ENCODE assay signal across 16 cellular contexts in genomic region chr9:129523953-129524847, GRCh38.
DNase-seq lines count a peak whose midpoint lies in the region; ATAC-seq, FAIRE-seq and TF ChIP-seq lines count a peak whose summit lies in the region.
"Had no signal": no experiment of that assay in that cellular context is flagged by ENCODE, and none has a peak within 500 bp of the region (broad histone marks: within the 10 kb centered on the region; RNA-seq: fewer than 3 reads in every experiment).

No MANE protein-coding gene starts in this region.

- H3K4me1 ChIP-seq in HepG2 (ENCODE audit: insufficient read depth, low read length): peaks cover 18% of the 10 kb centered on the region
- H3K4me1 ChIP-seq in right lobe of liver: no peaks in the 10 kb centered on the region
- peaks cover 9 to 11% of the 10 kb centered on the region in 2 experiments; a peak in 4 of 5 replicates for H3K4me1 ChIP-seq in K562 (replicated peaks in 1 of 2; ENCODE audit: control insufficient read depth in 2 of 2, insufficient read depth in 2 of 2, low read length in 2 of 2)
- peaks cover 0 to 7% of the 10 kb centered on the region in 2 donors for H3K4me1 ChIP-seq in left lung

- peaks cover 9% of the 10 kb centered on the region for H3K27me3 Mint-ChIP-seq in nephron progenitor cell (ENCODE audit: low read depth, poor library complexity)
- peaks cover 12% of the 10 kb centered on the region for H3K27me3 Mint-ChIP-seq in activated T-cell treated with anti-CD3 and anti-CD28 coated beads, Interleukin-2, amount 50 U/mL, for 24 hours

- H3K9me3 ChIP-seq in HepG2 (ENCODE audit: low read length) (no peaks in the 10 kb centered on the region), right lobe of liver (no peaks in the 10 kb centered on the region), K562 (replicated peaks; ENCODE audit: control insufficient read depth, insufficient read depth, low read depth, low read length) (no peaks in the 10 kb centered on the region), left lung (no peaks in the 10 kb centered on the region)

- H3K36me3 ChIP-seq in HepG2 (replicated peaks in 1 of 2; ENCODE audit: control insufficient read depth in 1 of 2, insufficient read depth in 2 of 2, low read length in 2 of 2) (no peaks in the 10 kb centered on the region), right lobe of liver (no peaks in the 10 kb centered on the region), K562 (ENCODE audit: control insufficient read depth, insufficient read depth, low read length) (no peaks in the 10 kb centered on the region), left lung (no peaks in the 10 kb centered on the region)

- H3K4me3 ChIP-seq in HepG2 (replicated peaks in 1 of 3; ENCODE audit: insufficient read depth in 1 of 3, low read depth in 2 of 3, low read length in 3 of 3) (no peak overlapping the region), right lobe of liver (no peak overlapping the region), K562 (no peak overlapping the region), left lung (no peak overlapping the region)

- 43% methylated on average over 10 of the region's 11 CpGs for WGBS in HepG2 (ENCODE audit: low lambda C conversion rate)
- WGBS in right lobe of liver (ENCODE audit: insufficient coverage, low coverage, low lambda C conversion rate, missing lambda C conversion rate): 86% methylated on average over 6 of the region's 11 CpGs
- WGBS in K562 (ENCODE audit: insufficient coverage, low coverage, missing lambda C conversion rate): 14% methylated on average over 10 of the region's 11 CpGs

- no peak for TF ChIP-seq POLR2A in HepG2 (IDR thresholded peaks at IDR 0.05; ENCODE audit: insufficient read depth in 1 of 2, low read depth in 2 of 2, low read length in 2 of 2)
- TF ChIP-seq POLR2A in right lobe of liver (IDR thresholded peaks at IDR 0.05): no peak
- no peak for TF ChIP-seq POLR2A in K562 (conservative IDR thresholded peaks at IDR 0.05)
- TF ChIP-seq POLR2A in GM12892 (IDR thresholded peaks at IDR 0.05; ENCODE audit: low read depth, low read length): no peak

- DNase-seq in HepG2 (ENCODE audit: low spot score): no peak
- no peak for DNase-seq in right lobe of liver
- DNase-seq in K562 (ENCODE audit: extremely low read depth in 1 of 4, low spot score in 3 of 4): peak; percentile 58 to 68 (median 62)
- no peak for DNase-seq in nephron progenitor cell
- no peak for DNase-seq in GM12892 (ENCODE audit: insufficient read length)
- no peak for DNase-seq in stimulated activated CD4-positive, alpha-beta T cell treated with anti-CD3 and anti-CD28 coated beads, Interleukin-15, amount 100 ng/mL, for 24 hours
- no peak for DNase-seq in activated T-cell treated with anti-CD3 and anti-CD28 coated beads, Interleukin-2, amount 50 U/mL, for 24 hours
- DNase-seq in left lung: no peak
- DNase-seq: 8988T; C1 segment of cervical spinal cord; COR-L47; NCI-H187 treated with DMSO at 0.1 percent for 48 hours; NCI-H446 treated with DMSO at 0.1 percent for 48 hours; NK-92 treated with Interleukin-12 subunit alpha and Interleukin-12 subunit beta, amount 100 ng/mL, for 24 hours; SIG-M5 had no signal

- no peak for FAIRE-seq in HepG2 (lab: Jason Lieb, UNC)
- FAIRE-seq in K562 (lab: Jason Lieb, UNC): peak; percentile 79
- no peak for FAIRE-seq in GM12892 (lab: Jason Lieb, UNC)

- H3K27ac ChIP-seq in HepG2 (ENCODE audit: extremely low read length, insufficient read depth, low read length) (no peak overlapping the region), right lobe of liver (no peak overlapping the region), K562 (ENCODE audit: extremely low read depth, low read depth, low read length) (no peak overlapping the region), left lung (peak overlapping the region in 1 of 2 donors; percentile 39)

- H3K4me1 Mint-ChIP-seq in nephron progenitor cell: peaks cover 47% of the 10 kb centered on the region
- H3K4me1 Mint-ChIP-seq in activated T-cell treated with anti-CD3 and anti-CD28 coated beads, Interleukin-2, amount 50 U/mL, for 24 hours (ENCODE audit: low read depth): no peaks in the 10 kb centered on the region

- BruUV-seq in HepG2 (replicated peaks; lab: Mats Ljungman, UMichigan): no TSS peak
- no TSS peak for BruUV-seq in K562 (replicated peaks; lab: Mats Ljungman, UMichigan)

- no peak for TF ChIP-seq RAD21 in HepG2 (CRISPR knock-in tag; IDR thresholded peaks at IDR 0.05)
- TF ChIP-seq RAD21 in K562 (CRISPR knock-in tag; conservative IDR thresholded peaks at IDR 0.05 in 1 of 2, IDR thresholded peaks at IDR 0.05 in 1 of 2): no peak

- ATAC-seq in HepG2: no peak
- ATAC-seq in right lobe of liver: no peak
- ATAC-seq in K562: peak; percentile 93
- ATAC-seq in left lung: no peak
- ATAC-seq: HCT116 had no signal

- POLR2A ChIA-PET in HepG2 (lab: Yijun Ruan, JAX): interaction anchor here (1.5 kb wide), 1 partner anchor 28 kb away, joined by 5 read pairs; no protein-coding TSS in a partner anchor
- POLR2A ChIA-PET in K562 (lab: Yijun Ruan, JAX): interaction anchor here (0.6 to 1.5 kb wide), 9 partner anchors 9 to 341 kb away, joined by 3 to 5 read pairs (median 3); no protein-coding TSS in a partner anchor

- no peak for TF ChIP-seq EP300 in HepG2 (IDR thresholded peaks at IDR 0.05; ENCODE audit: low read depth in 2 of 2, low read length in 2 of 2)
- no peak for TF ChIP-seq EP300 in HepG2 (CRISPR knock-in tag; IDR thresholded peaks at IDR 0.05; ENCODE audit: borderline replicate concordance)
- no peak for TF ChIP-seq EP300 in K562 (IDR thresholded peaks at IDR 0.05; ENCODE audit: low read length)

- H3K4me2 ChIP-seq in HepG2 (ENCODE audit: low read depth, low read length) (peak overlapping the region; percentile 51; the same call in 1 of the 2 replicates), K562 (ENCODE audit: insufficient read depth, low read length) (peak overlapping the region; percentile 74)

- H2AFZ ChIP-seq in HepG2 (ENCODE audit: low read length) (no peak overlapping the region), K562 (ENCODE audit: low read depth, low read length) (peak overlapping the region; percentile 87)

- H4K20me1 ChIP-seq in HepG2 (ENCODE audit: insufficient read depth, low read length) (no peaks in the 10 kb centered on the region), K562 (replicated peaks; ENCODE audit: control insufficient read depth, insufficient read depth, low read length) (no peaks in the 10 kb centered on the region)

- H3K79me2 ChIP-seq in HepG2 (ENCODE audit: insufficient read depth, low read length) (no peaks in the 10 kb centered on the region), K562 (ENCODE audit: control insufficient read depth, insufficient read depth, low read length) (no peaks in the 10 kb centered on the region)

- CTCF ChIA-PET in HepG2 (lab: Yijun Ruan, JAX; ENCODE audit: low intra/inter-chr PET ratio, low total read pairs): no interaction called here
- CTCF ChIA-PET in K562 (lab: Yijun Ruan, JAX; ENCODE audit: low intra/inter-chr PET ratio): no interaction called here

- peaks cover 37% of the 10 kb centered on the region for H3K9me3 Mint-ChIP-seq in nephron progenitor cell
- H3K9me3 Mint-ChIP-seq in activated T-cell treated with anti-CD3 and anti-CD28 coated beads, Interleukin-2, amount 50 U/mL, for 24 hours: peaks cover 4% of the 10 kb centered on the region

- H3K4me3 Mint-ChIP-seq in nephron progenitor cell: peak overlapping the region; percentile 66
- H3K4me3 Mint-ChIP-seq in activated T-cell treated with anti-CD3 and anti-CD28 coated beads, Interleukin-2, amount 50 U/mL, for 24 hours: no peak overlapping the region

- H3K36me3 Mint-ChIP-seq in nephron progenitor cell (ENCODE audit: low read depth): peaks cover 32% of the 10 kb centered on the region
- no peaks in the 10 kb centered on the region for H3K36me3 Mint-ChIP-seq in activated T-cell treated with anti-CD3 and anti-CD28 coated beads, Interleukin-2, amount 50 U/mL, for 24 hours (ENCODE audit: low read depth)

- H3K27ac Mint-ChIP-seq in nephron progenitor cell: peak overlapping the region; percentile 46
- H3K27ac Mint-ChIP-seq in activated T-cell treated with anti-CD3 and anti-CD28 coated beads, Interleukin-2, amount 50 U/mL, for 24 hours: no peak overlapping the region

- no peaks in the 10 kb centered on the region for H3K9me1 ChIP-seq in K562 (ENCODE audit: control insufficient read depth, insufficient read depth, low read length)

- intact Hi-C loops in HepG2 (cut with micrococcal nuclease; ENCODE audit: unreplicated experiment): no loop called here
- intact Hi-C loops in right lobe of liver (cut with DNase I): no loop called here
- intact Hi-C loops in K562 (cut with micrococcal nuclease): no loop called here
- intact Hi-C loops in left lung (cut with DNase I): no loop called here

- TF ChIP-seq CTCF in HepG2 (CRISPR knock-in tag; IDR thresholded peaks at IDR 0.05) (no peak), right lobe of liver (IDR thresholded peaks at IDR 0.05) (no peak), K562 (IDR thresholded peaks at IDR 0.05 in 2 of 3, conservative IDR thresholded peaks at IDR 0.05 in 1 of 3; ENCODE audit: insufficient read depth in 2 of 3, low read depth in 1 of 3, low read length in 3 of 3) (no peak), nephron progenitor cell (IDR thresholded peaks at IDR 0.05) (no peak), left lung (IDR thresholded peaks at IDR 0.05) (no peak)

- H3K9ac ChIP-seq in HepG2 (ENCODE audit: insufficient read depth, low read depth, low read length) (no peak overlapping the region), K562 (ENCODE audit: insufficient read depth in 1 of 2, low read depth in 2 of 2, low read length in 2 of 2) (peak overlapping the region in 1 of 2 experiments; percentile 46; a peak in 2 of 4 replicates)

- H3K27me3 ChIP-seq in HepG2 (ENCODE audit: control insufficient read depth in 1 of 2, insufficient read depth in 2 of 2, low read length in 2 of 2) (peaks cover 2 to 22% of the 10 kb centered on the region in 2 experiments; a peak in 2 of 5 replicates), right lobe of liver (no peaks in the 10 kb centered on the region), K562 (ENCODE audit: control insufficient read depth in 2 of 2, insufficient read depth in 2 of 2, low read length in 2 of 2) (no peaks in the 10 kb centered on the region; a peak in 1 of 5 replicates), left lung (no peaks in the 10 kb centered on the region)

- in situ Hi-C loops in HepG2 (cut with HindIII; ENCODE audit: extremely low pct_ligation_motif_present, low pct_unique_long_range_greater_than_20kb): no loop called here
- in situ Hi-C loops in K562 (cut with MboI): no loop called here

TF ChIP-seq in HepG2, 621 proteins besides CTCF, POLR2A, EP300 and RAD21:
- TF ChIP-seq PPARG (CRISPR knock-in tag; conservative IDR thresholded peaks at IDR 0.05) (no peak), ZFP62 (CRISPR knock-in tag; IDR thresholded peaks at IDR 0.05) (no peak), ISL2 (CRISPR knock-in tag; IDR thresholded peaks at IDR 0.05) (no peak), ATAD3A (CRISPR knock-in tag; IDR thresholded peaks at IDR 0.05) (no peak), ZFP36L1 (CRISPR knock-in tag; IDR thresholded peaks at IDR 0.05) (no peak)

TF ChIP-seq in K562, 482 proteins besides CTCF, POLR2A, EP300 and RAD21 (continues in another document):
- TF ChIP-seq PHF20 (IDR thresholded peaks at IDR 0.05; ENCODE audit: partially characterized antibody): no peak

Comparison
In these comparisons a context has a peak if more than half of its experiments do, and no peak if none do; other contexts are left out.
1. DNase-seq: peak in K562 (4 of 4); none in HepG2 (single experiment), right lobe of liver (0 of 3), nephron progenitor cell (single experiment), GM12892 (single experiment), stimulated activated CD4-positive, alpha-beta T cell treated with anti-CD3 and anti-CD28 coated beads, Interleukin-15, amount 100 ng/mL, for 24 hours (single experiment), activated T-cell treated with anti-CD3 and anti-CD28 coated beads, Interleukin-2, amount 50 U/mL, for 24 hours (single experiment) and left lung (0 of 2).
2. Of the 241 proteins assayed by ChIP-seq in both HepG2 and K562: peak only in HepG2: none; only in K562: AFF4, ESRRA and ZFP36; in both: none; in neither: 235; mixed calls (peak in some experiments, not most) for 3.